ENCODE assay signal across 8 cellular contexts in genomic region chr3:107661447-107662108, GRCh38.
DNase-seq lines count a peak whose midpoint lies in the region; ATAC-seq, FAIRE-seq and TF ChIP-seq lines count a peak whose summit lies in the region.
"Had no signal": no experiment of that assay in that cellular context is flagged by ENCODE, and none has a peak within 500 bp of the region (broad histone marks: within the 10 kb centered on the region; RNA-seq: fewer than 3 reads in every experiment).

No MANE protein-coding gene starts in this region.

- H4K5ac ChIP-seq in IMR-90 (ENCODE audit: low read depth, low read length), result peak overlapping the region; percentile 86
- H4K5ac ChIP-seq in H1 (ENCODE audit: insufficient read length, low read depth, low read length), result no peak overlapping the region

- H3K4me3 ChIP-seq in IMR-90 (ENCODE audit: insufficient read depth, low read depth, low read length) (peak overlapping the region; percentile 30; the same call in 1 of the 2 replicates), H1 (ENCODE audit: extremely low read depth in 1 of 4, insufficient read depth in 2 of 4, low read depth in 3 of 4, low read length in 4 of 4) (no peak overlapping the region), skeletal muscle tissue (ENCODE audit: low read length in 3 of 3) (no peak overlapping the region)

- peak overlapping the region; percentile 30 to 81; a peak in 3 of 4 replicates for H4K8ac ChIP-seq in IMR-90 (ENCODE audit: low read depth in 2 of 2, low read length in 2 of 2)
- no peak overlapping the region for H4K8ac ChIP-seq in H1 (ENCODE audit: extremely low read depth, insufficient read depth, low read length)

- H3K79me2 ChIP-seq in H1 (ENCODE audit: control insufficient read depth in 1 of 2, insufficient read depth in 2 of 2, low read length in 2 of 2), result no peaks in the 10 kb centered on the region; a peak in 1 of 4 replicates

- H3K23ac ChIP-seq in IMR-90 (ENCODE audit: low read depth, low read length) (peak overlapping the region; percentile 19), H1 (ENCODE audit: insufficient read length) (no peak overlapping the region)

- H3K27me3 ChIP-seq in IMR-90 (ENCODE audit: control insufficient read depth, insufficient read depth, low read length), result no peaks in the 10 kb centered on the region
- H3K27me3 ChIP-seq in H1 (replicated peaks in 1 of 4; ENCODE audit: control insufficient read depth in 3 of 4, extremely low read depth in 1 of 4, insufficient read depth in 3 of 4, low read length in 3 of 4), result no peaks in the 10 kb centered on the region
- H3K27me3 ChIP-seq in skeletal muscle tissue (ENCODE audit: control insufficient read depth in 3 of 3, insufficient read depth in 3 of 3, low read length in 3 of 3), result no peaks in the 10 kb centered on the region

- H3K9ac ChIP-seq in IMR-90 (ENCODE audit: low read depth, low read length) (peak overlapping the region; percentile 43; the same call in 1 of the 2 replicates), H1 (replicated peaks in 1 of 4; ENCODE audit: extremely low read depth in 1 of 4, low read depth in 3 of 4, low read length in 3 of 4) (no peak overlapping the region), skeletal muscle tissue (ENCODE audit: low read depth in 1 of 3, low read length in 3 of 3) (no peak overlapping the region)

- 100% methylated on average over 1 of the region's 3 CpGs; no CpG with 5 or more reads in 1 of the 2 experiments for WGBS in IMR-90 (ENCODE audit: extremely low coverage in 2 of 2, insufficient read length in 1 of 2), 2 experiments
- 70% methylated on average over 3 of the region's 3 CpGs; no CpG with 5 or more reads in 1 of the 2 experiments for WGBS in H1 (ENCODE audit: extremely low coverage in 1 of 2, insufficient coverage in 1 of 2, insufficient read length in 1 of 2, insufficient replicate concordance in 2 of 2, low coverage in 1 of 2, low lambda C conversion rate in 2 of 2, missing lambda C conversion rate in 1 of 2), 2 experiments

- H2BK5ac ChIP-seq in IMR-90 (ENCODE audit: low read depth, low read length, poor library complexity, severe bottlenecking), result peak overlapping the region; percentile 93
- H2BK5ac ChIP-seq in H1 (ENCODE audit: low read depth, low read length), result no peak overlapping the region

- CTCF ChIA-PET in IMR-90 (lab: Yijun Ruan, JAX), result interaction anchor here (1.0 to 1.5 kb wide), 6 partner anchors 15 to 816 kb away, joined by 3 to 4 read pairs (median 3); no protein-coding TSS in a partner anchor
- CTCF ChIA-PET in H1 (lab: Charles Lee; ENCODE audit: partially characterized antibody), result interaction anchor here (0.8 to 11.6 kb wide), 11 partner anchors 17 to 195 kb away, joined by 3 to 121 read pairs (median 7); no protein-coding TSS in a partner anchor

- H3K14ac ChIP-seq in IMR-90 (replicated peaks; ENCODE audit: low read depth, low read length) (peak overlapping the region; percentile 56), H1 (ENCODE audit: insufficient read length) (no peak overlapping the region)

- H2AK5ac ChIP-seq in IMR-90 (ENCODE audit: low read depth, low read length), result peak overlapping the region; percentile 57; the same call in 1 of the 2 replicates
- H2AK5ac ChIP-seq in H1 (ENCODE audit: low read depth, low read length), result no peak overlapping the region

- H4K20me1 ChIP-seq in IMR-90 (ENCODE audit: insufficient read depth, low read length) (no peaks in the 10 kb centered on the region), H1 (replicated peaks in 1 of 2; ENCODE audit: control insufficient read depth in 1 of 2, insufficient read depth in 2 of 2, low read length in 2 of 2) (no peaks in the 10 kb centered on the region)

- H3K4me2 ChIP-seq in IMR-90 (ENCODE audit: low read depth, low read length) (peak overlapping the region; percentile 74; the same call in 1 of the 2 replicates), H1 (ENCODE audit: insufficient read depth in 1 of 2, low read depth in 2 of 2, low read length in 2 of 2) (no peak overlapping the region)

- POLR2A ChIA-PET in IMR-90 (lab: Charles Lee; ENCODE audit: unreplicated experiment) (no interaction called here), H1 (lab: Charles Lee; ENCODE audit: partially characterized antibody) (interaction anchor here (0.7 to 1.5 kb wide), 2 partner anchors 20 to 43 kb away, joined by 3 read pairs; no protein-coding TSS in a partner anchor)

- H3K18ac ChIP-seq in IMR-90 (ENCODE audit: low read depth, low read length), result peak overlapping the region; percentile 86; the same call in 1 of the 2 replicates
- no peak overlapping the region for H3K18ac ChIP-seq in H1 (ENCODE audit: extremely low read depth, low read length)

- H3K36me3 ChIP-seq in IMR-90 (ENCODE audit: control insufficient read depth, insufficient read depth, low read length) (no peaks in the 10 kb centered on the region), H1 (ENCODE audit: control insufficient read depth in 2 of 4, insufficient read depth in 4 of 4, low read length in 3 of 4) (no peaks in the 10 kb centered on the region), skeletal muscle tissue (ENCODE audit: control insufficient read depth in 3 of 3, insufficient read depth in 3 of 3, low read length in 3 of 3) (no peaks in the 10 kb centered on the region)

- no peak overlapping the region for H2AK9ac ChIP-seq in IMR-90 (replicated peaks; ENCODE audit: low read depth, low read length, poor library complexity)

- intact Hi-C loops in IMR-90 (cut with micrococcal nuclease) (loop anchor here (5.0 to 10.0 kb wide), 3 partner anchors 89 to 424 kb away; no protein-coding TSS in a partner anchor), posterior cingulate gyrus (cut with DNase I) (loop anchor here (5.0 to 10.0 kb wide), 4 partner anchors 81 to 424 kb away; no protein-coding TSS in a partner anchor)

- H3K56ac ChIP-seq in IMR-90 (ENCODE audit: extremely low read depth, insufficient read depth, low read length) (peak overlapping the region; percentile 34), H1 (replicated peaks; ENCODE audit: insufficient read length, low read depth, low read length) (no peak overlapping the region)

- no TSS peak for BruUV-seq in IMR-90 (replicated peaks; lab: Mats Ljungman, UMichigan)

- peak; percentile 48 for FAIRE-seq in H1 (lab: Jason Lieb, UNC)

- H3K9me1 ChIP-seq in IMR-90 (ENCODE audit: insufficient read depth, low read length), result peaks cover 3% of the 10 kb centered on the region; the same call in 1 of the 2 replicates

- H3K27ac ChIP-seq in IMR-90 (ENCODE audit: insufficient read depth, low read length) (no peak overlapping the region), H1 (ENCODE audit: low read depth, low read length) (no peak overlapping the region), skeletal muscle tissue (ENCODE audit: low read depth, low read length) (peak overlapping the region; percentile 16)
- H3K27ac ChIP-seq: VCaP had no signal

- no peak for TF ChIP-seq EP300 in H1 (IDR thresholded peaks at IDR 0.05; ENCODE audit: borderline replicate concordance in 1 of 2, low read depth in 2 of 2, low read length in 2 of 2)

- H2BK20ac ChIP-seq in IMR-90 (ENCODE audit: low read depth, low read length) (peak overlapping the region; percentile 73), H1 (ENCODE audit: low read length) (no peak overlapping the region)

- peak overlapping the region; percentile 81 for H3K4ac ChIP-seq in IMR-90 (ENCODE audit: low read depth, low read length)
- H3K4ac ChIP-seq in H1 (replicated peaks; ENCODE audit: insufficient read length, low read depth, low read length), result no peak overlapping the region

- H2BK12ac ChIP-seq in H1 (ENCODE audit: low read depth, low read length), result no peak overlapping the region

- in situ Hi-C loops in IMR-90 (cut with MboI; ENCODE audit: low sequenced_read_pairs), result no loop called here

- peaks cover 5% of the 10 kb centered on the region for H3K4me1 ChIP-seq in IMR-90 (ENCODE audit: control insufficient read depth, insufficient read depth, low read length)
- peaks cover 0 to 9% (median 3%) of the 10 kb centered on the region in 4 experiments; a peak in 4 of 7 replicates for H3K4me1 ChIP-seq in H1 (replicated peaks in 1 of 4; ENCODE audit: control insufficient read depth in 3 of 4, insufficient read depth in 4 of 4, low read length in 3 of 4)
- H3K4me1 ChIP-seq in skeletal muscle tissue (ENCODE audit: control insufficient read depth in 3 of 3, insufficient read depth in 3 of 3, low read length in 3 of 3), result peaks cover 0 to 8% (median 6%) of the 10 kb centered on the region in 3 donors

- dilution Hi-C loops in IMR-90 (cut with HindIII; ENCODE audit: low sequenced_read_pairs, unreplicated experiment), result no loop called here

- H3K79me1 ChIP-seq in IMR-90 (ENCODE audit: low read depth in 1 of 2, low read length in 2 of 2), result peaks cover 2 to 15% of the 10 kb centered on the region in 2 experiments
- H3K79me1 ChIP-seq in H1 (ENCODE audit: low read depth, low read length), result no peaks in the 10 kb centered on the region

- DNase-seq in IMR-90 (no peak), H1 (ENCODE audit: low read depth in 1 of 2, low spot score in 2 of 2) (no peak), NCI-H146 treated with DMSO at 0.1 percent for 48 hours (lab: John Stamatoyannopoulos, UW; ENCODE audit: unreplicated experiment) (no peak), posterior cingulate gyrus (no peak)

- no peak for TF ChIP-seq RAD21 in IMR-90 (IDR thresholded peaks at IDR 0.05; ENCODE audit: low read length)
- no peak for TF ChIP-seq RAD21 in H1 (IDR thresholded peaks at IDR 0.05 in 1 of 2, conservative IDR thresholded peaks at IDR 0.05 in 1 of 2; ENCODE audit: low read depth in 2 of 2, low read length in 2 of 2)

- peak; percentile 81 for ATAC-seq in GM19395 (IDR thresholded peaks at IDR 0.05; ENCODE audit: unreplicated experiment)
- ATAC-seq in IMR-90 (ENCODE audit: low read depth), result 0 out of 2 replicates have a peak, but pooled peaks have one; percentile 9
- no peak for ATAC-seq in GM19324 (IDR thresholded peaks at IDR 0.05; ENCODE audit: low FRiP score, unreplicated experiment)

- H3K9me3 ChIP-seq in IMR-90 (ENCODE audit: control insufficient read depth, insufficient read depth, low read length) (no peaks in the 10 kb centered on the region), H1 (ENCODE audit: insufficient read depth in 2 of 2, low read depth in 1 of 2, low read length in 1 of 2) (no peaks in the 10 kb centered on the region), skeletal muscle tissue (ENCODE audit: control insufficient read depth in 3 of 3, low read length in 3 of 3) (no peaks in the 10 kb centered on the region)

- TF ChIP-seq POLR2A in IMR-90 (IDR thresholded peaks at IDR 0.05; ENCODE audit: low read depth, low read length), result no peak
- TF ChIP-seq POLR2A in H1 (IDR thresholded peaks at IDR 0.05; ENCODE audit: control extremely low read depth in 1 of 2, low read depth in 2 of 2, low read length in 2 of 2), result no peak

- TF ChIP-seq CTCF in IMR-90 (conservative IDR thresholded peaks at IDR 0.05; ENCODE audit: low read depth, low read length) (no peak), H1 (IDR thresholded peaks at IDR 0.05; ENCODE audit: control extremely low read depth in 1 of 3, insufficient read depth in 1 of 3, low read depth in 1 of 3, low read length in 3 of 3) (no peak)

- H2BK15ac ChIP-seq in IMR-90 (ENCODE audit: low read depth, low read length), result peak overlapping the region; percentile 86
- H2BK15ac ChIP-seq in H1 (ENCODE audit: low read length), result no peak overlapping the region

- H2AFZ ChIP-seq in IMR-90 (replicated peaks; ENCODE audit: low read length, poor library complexity), result peak overlapping the region; percentile 50
- H2AFZ ChIP-seq in H1 (ENCODE audit: low read length), result no peak overlapping the region

- H3K23me2 ChIP-seq in H1 (ENCODE audit: low read depth, low read length), result no peaks in the 10 kb centered on the region

- peak overlapping the region; percentile 72 for H4K91ac ChIP-seq in IMR-90 (ENCODE audit: insufficient read depth, low read depth, low read length)
- H4K91ac ChIP-seq in H1 (replicated peaks; ENCODE audit: insufficient read length, low read length), result no peak overlapping the region

- peak overlapping the region; percentile 66 for H2BK120ac ChIP-seq in IMR-90 (ENCODE audit: low read depth, low read length)
- H2BK120ac ChIP-seq in H1 (replicated peaks; ENCODE audit: low read depth, low read length), result no peak overlapping the region
